Comparison of ENCODE assay signal across 20 cellular contexts in genomic region chr3:157807286-157807685, GRCh38.
DNase-seq lines count a peak whose midpoint lies in the region; ATAC-seq, FAIRE-seq and TF ChIP-seq lines count a peak whose summit lies in the region.
"Had no signal": no experiment of that assay in that cellular context is flagged by ENCODE, and none has a peak within 500 bp of the region (broad histone marks: within the 10 kb centered on the region; RNA-seq: fewer than 3 reads in every experiment).

No MANE protein-coding gene starts in this region.

- H3K27me3 Mint-ChIP-seq in stimulated activated memory B cell treated with anti-CD40 and anti-IgM and Interleukin-4, amounts not matched to agents 10 μg/mL and 1 μg/mL and 100 μg/mL, for 72 hours, result no peaks in the 10 kb centered on the region
- H3K27me3 Mint-ChIP-seq: IgD-negative memory B cell had no signal

- H2AFZ ChIP-seq in ACC112 (ENCODE audit: low read length, unreplicated experiment) (peak overlapping the region; percentile 77), GM23248 (peak overlapping the region; percentile 38; the same call in 1 of the 2 replicates)

- in situ Hi-C loops in GM23248 (cut with MboI), result no loop called here

- CTCF ChIA-PET in RWPE1 (lab: Yijun Ruan, JAX), result no interaction called here

- no peak overlapping the region for H3K27ac ChIP-seq in ACC112 (ENCODE audit: low read depth, low read length)
- H3K27ac ChIP-seq in GM23248, result peak overlapping the region; percentile 30; the same call in 1 of the 2 replicates
- H3K27ac ChIP-seq in RWPE1, result no peak overlapping the region

- H3K36me3 ChIP-seq in ACC112 (ENCODE audit: insufficient read depth, low read length), result no peaks in the 10 kb centered on the region
- no peaks in the 10 kb centered on the region for H3K36me3 ChIP-seq in GM23248 (ENCODE audit: low read depth)

- no peak for ATAC-seq in stimulated activated memory B cell treated with anti-CD40 and anti-IgM and Interleukin-4, amounts not matched to agents 10 μg/mL and 1 μg/mL and 100 μg/mL, for 72 hours
- no peak for ATAC-seq in HG03432 (IDR thresholded peaks at IDR 0.05; ENCODE audit: unreplicated experiment)

- H3K9me2 ChIP-seq in GM23248 (ENCODE audit: insufficient read depth), result no peaks in the 10 kb centered on the region

- H3K79me2 ChIP-seq in ACC112 (ENCODE audit: control insufficient read depth, insufficient read depth, low read length, unreplicated experiment) (no peaks in the 10 kb centered on the region), GM23248 (ENCODE audit: insufficient read depth) (no peaks in the 10 kb centered on the region)

- H3K4me2 ChIP-seq in GM23248 (ENCODE audit: unreplicated experiment), result no peak overlapping the region

- no peak for FAIRE-seq in GM19239 (lab: Jason Lieb, UNC)
- FAIRE-seq: H1 had no signal

- H3K4me1 Mint-ChIP-seq in stimulated activated memory B cell treated with anti-CD40 and anti-IgM and Interleukin-4, amounts not matched to agents 10 μg/mL and 1 μg/mL and 100 μg/mL, for 72 hours, result no peaks in the 10 kb centered on the region
- H3K4me1 Mint-ChIP-seq: IgD-negative memory B cell had no signal

- 36 to 37% methylated on average over 3 of the region's 3 CpGs for WGBS in GM23248 (ENCODE audit: low coverage in 1 of 2, low lambda C conversion rate in 2 of 2, missing lambda C conversion rate in 2 of 2), 2 experiments

- DNase-seq in GM23248 (peak; percentile 62), RWPE1 (ENCODE audit: low spot score) (peak; percentile 17), fibroblast of peridontal ligament (ENCODE audit: extremely low read depth) (peak; percentile 61), GM19239 (ENCODE audit: insufficient read length, low spot score) (no peak), NOMO-1 treated with dmso at 0.1 percent for 144 hours (lab: John Stamatoyannopoulos, UW; ENCODE audit: unreplicated experiment) (no peak)
- DNase-seq: AML-193, Caco-2, DMS53, GF-D8, HFFc6, NCI-H1048, NCI-H146, NCI-H2081 treated with DMSO at 0.1 percent for 48 hours, NCI-H524 treated with DMSO at 0.1 percent for 48 hours, OCI-M1 had no signal

- H3K27ac Mint-ChIP-seq in stimulated activated memory B cell treated with anti-CD40 and anti-IgM and Interleukin-4, amounts not matched to agents 10 μg/mL and 1 μg/mL and 100 μg/mL, for 72 hours, result no peak overlapping the region
- H3K27ac Mint-ChIP-seq: HFFc6, IgD-negative memory B cell had no signal

- no peak overlapping the region for H3K9ac ChIP-seq in GM23248

- H4K20me1 ChIP-seq in GM23248 (ENCODE audit: insufficient read depth), result no peaks in the 10 kb centered on the region

- H3F3A ChIP-seq in GM23248 (ENCODE audit: insufficient read depth), result peaks cover 3% of the 10 kb centered on the region; the same call in 1 of the 2 replicates

- POLR2A ChIA-PET in RWPE1 (lab: Yijun Ruan, JAX; ENCODE audit: low non-redundant PET), result no interaction called here

- no peak overlapping the region for H3K4me3 Mint-ChIP-seq in stimulated activated memory B cell treated with anti-CD40 and anti-IgM and Interleukin-4, amounts not matched to agents 10 μg/mL and 1 μg/mL and 100 μg/mL, for 72 hours
- H3K4me3 Mint-ChIP-seq: HFFc6, IgD-negative memory B cell had no signal

- no peak overlapping the region for H3K4me3 ChIP-seq in ACC112 (ENCODE audit: low read depth, low read length)
- H3K4me3 ChIP-seq in GM23248, result no peak overlapping the region

- no peaks in the 10 kb centered on the region for H3K36me3 Mint-ChIP-seq in stimulated activated memory B cell treated with anti-CD40 and anti-IgM and Interleukin-4, amounts not matched to agents 10 μg/mL and 1 μg/mL and 100 μg/mL, for 72 hours
- H3K36me3 Mint-ChIP-seq: IgD-negative memory B cell had no signal

- H3K9me3 ChIP-seq in GM23248 (ENCODE audit: low read depth), result no peaks in the 10 kb centered on the region
- H3K9me3 ChIP-seq: Caco-2 had no signal

- H3K4me1 ChIP-seq in ACC112 (ENCODE audit: control insufficient read depth, insufficient read depth, low read length, unreplicated experiment), result peaks cover 9% of the 10 kb centered on the region
- 0 out of 2 replicates have a peak, but pooled peaks cover 3% of the 10 kb centered on the region for H3K4me1 ChIP-seq in GM23248 (ENCODE audit: insufficient read depth)

- TF ChIP-seq CTCF in RWPE1 (conservative IDR thresholded peaks at IDR 0.05; ENCODE audit: low read depth), result no peak

- H3K27me3 ChIP-seq in ACC112 (ENCODE audit: insufficient read depth, low read length) (no peaks in the 10 kb centered on the region), GM23248 (replicated peaks; ENCODE audit: insufficient read depth) (no peaks in the 10 kb centered on the region)

- H3K9me3 Mint-ChIP-seq in stimulated activated memory B cell treated with anti-CD40 and anti-IgM and Interleukin-4, amounts not matched to agents 10 μg/mL and 1 μg/mL and 100 μg/mL, for 72 hours, result peaks cover 6% of the 10 kb centered on the region

Comparison
In these comparisons a context has a peak if more than half of its experiments do, and no peak if none do; other contexts are left out.
1. DNase-seq: peak in GM23248 (single experiment), RWPE1 (single experiment) and fibroblast of peridontal ligament (single experiment); none in GM19239 (single experiment) and NOMO-1 treated with dmso at 0.1 percent for 144 hours (single experiment).